ENCODE assay signal across 23 cellular contexts in the genomic region with DNA sequence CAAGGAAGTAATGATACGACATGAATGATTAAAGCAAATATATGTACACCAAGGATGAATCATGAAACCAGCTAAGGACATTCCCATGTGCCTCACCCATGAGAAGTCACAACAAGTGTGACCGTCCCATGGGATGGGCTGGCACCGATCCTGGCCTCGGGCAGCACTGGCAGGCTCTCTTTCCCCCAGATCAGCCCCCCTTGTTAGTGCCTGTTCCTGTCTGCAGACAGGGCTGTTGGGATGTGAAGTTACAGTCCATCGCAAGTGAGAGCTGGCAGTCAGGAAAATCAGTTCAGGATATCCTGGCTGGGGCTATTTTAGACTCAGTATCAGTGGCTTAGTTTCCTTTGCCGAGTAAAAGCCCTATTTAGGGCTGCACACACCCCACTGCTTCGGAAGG.
DNase-seq lines count a peak whose midpoint lies in the region; ATAC-seq and TF ChIP-seq lines count a peak whose summit lies in the region.
"Had no signal": no experiment of that assay in that cellular context is flagged by ENCODE, and none has a peak within 500 bp of the region (broad histone marks: within the 10 kb centered on the region; RNA-seq: fewer than 3 reads in every experiment).

No MANE protein-coding gene starts in this region.

- peak; percentile 18 for ATAC-seq in body of pancreas
- ATAC-seq in foreskin keratinocyte, result peak; percentile 59
- ATAC-seq: activated CD8-positive, alpha-beta T cell treated with anti-CD3 and anti-CD28 coated beads for 36 hours; stimulated activated naive CD8-positive, alpha-beta T cell treated with anti-CD3 and anti-CD28 coated beads, Interleukin-15, amount 100 ng/mL, for 72 hours had no signal

- no peak for TF ChIP-seq POLR2A in body of pancreas (IDR thresholded peaks at IDR 0.05)

- no peaks in the 10 kb centered on the region for H3K36me3 ChIP-seq in body of pancreas (replicated peaks in 1 of 2; ENCODE audit: insufficient read depth in 1 of 2, low read depth in 2 of 2)
- no peaks in the 10 kb centered on the region for H3K36me3 ChIP-seq in subcutaneous abdominal adipose tissue (ENCODE audit: control insufficient read depth in 5 of 5, insufficient read depth in 5 of 5, low read length in 5 of 5)
- H3K36me3 ChIP-seq: neutrophil, tibial nerve had no signal

- peaks cover 0 to 3% (median 0%) of the 10 kb centered on the region in 3 donors for H3K9me3 ChIP-seq in body of pancreas
- peaks cover 0 to 5% (median 0%) of the 10 kb centered on the region in 5 donors for H3K9me3 ChIP-seq in subcutaneous abdominal adipose tissue (ENCODE audit: control insufficient read depth in 5 of 5, low read length in 5 of 5)
- H3K9me3 ChIP-seq: neutrophil, SK-N-SH had no signal

- intact Hi-C loops in body of pancreas (cut with DNase I), result no loop called here

- 70 to 77% methylated on average over 6 to 7 of the region's 7 CpGs for WGBS in body of pancreas, 2 donors

- DNase-seq in body of pancreas (no peak), foreskin keratinocyte (no peak), kidney tubule cell (ENCODE audit: low spot score) (peak; percentile 32), KG1 (lab: John Stamatoyannopoulos, UW) (no peak), NCI-H2029 (lab: John Stamatoyannopoulos, UW) (no peak)
- DNase-seq in stimulated activated CD4-positive, alpha-beta T cell treated with anti-CD3 and anti-CD28 coated beads, Interleukin-4, amount 100 ng/mL, for 1 hour, result no peak
- DNase-seq: activated CD4-positive, CD25-positive, alpha-beta regulatory T cell treated with anti-CD3 and anti-CD28 coated beads, Interleukin-2, amount 50 U/mL, for 72 hours; activated CD8-positive, alpha-beta T cell treated with anti-CD3 and anti-CD28 coated beads for 36 hours; activated gamma-delta T cell; COR-L47; KBM-7; mesenchymal stem cell; MM.1S; naive B cell; NCI-H1436; NCI-H2107; NCI-H446; NCI-H82; SK-N-SH; stimulated activated naive CD8-positive, alpha-beta T cell treated with anti-CD3 and anti-CD28 coated beads, Interleukin-15, amount 100 ng/mL, for 72 hours had no signal

- no peak overlapping the region for H3K9ac ChIP-seq in subcutaneous abdominal adipose tissue (ENCODE audit: low read length in 5 of 5)
- H3K9ac ChIP-seq: SK-N-SH had no signal

- H3K27ac ChIP-seq in body of pancreas (no peak overlapping the region), foreskin keratinocyte (no peak overlapping the region), subcutaneous abdominal adipose tissue (ENCODE audit: low read depth, low read length) (peak overlapping the region; percentile 8)
- H3K27ac ChIP-seq: neutrophil, tibial nerve had no signal

- no peaks in the 10 kb centered on the region for H3K4me1 ChIP-seq in body of pancreas
- peaks cover 6% of the 10 kb centered on the region for H3K4me1 ChIP-seq in foreskin keratinocyte
- H3K4me1 ChIP-seq in subcutaneous abdominal adipose tissue (ENCODE audit: control insufficient read depth in 5 of 5, insufficient read depth in 5 of 5, low read length in 5 of 5), result peaks cover 5 to 31% (median 6%) of the 10 kb centered on the region in 5 donors
- H3K4me1 ChIP-seq: tibial nerve had no signal

- no peak overlapping the region for H3K4me3 ChIP-seq in body of pancreas
- H3K4me3 ChIP-seq in subcutaneous abdominal adipose tissue (ENCODE audit: low read depth in 1 of 5, low read length in 5 of 5), result no peak overlapping the region
- H3K4me3 ChIP-seq: tibial nerve had no signal

- TF ChIP-seq CTCF in body of pancreas (IDR thresholded peaks at IDR 0.05) (no peak), foreskin keratinocyte (conservative IDR thresholded peaks at IDR 0.05) (no peak)

- H3K27me3 ChIP-seq in body of pancreas (no peaks in the 10 kb centered on the region), foreskin keratinocyte (peaks cover 7% of the 10 kb centered on the region), subcutaneous abdominal adipose tissue (ENCODE audit: control insufficient read depth in 5 of 5, insufficient read depth in 4 of 5, low read length in 5 of 5) (no peaks in the 10 kb centered on the region)
- H3K27me3 ChIP-seq: neutrophil, tibial nerve had no signal
